In genomic region chr10:79069325-79070090, GRCh38 we compare ENCODE assay signal across 8 cellular contexts. TPM values are rescaled to one million over a fixed set of nuclear protein-coding genes. Genes with fewer than 3 reads are reported as not detected.
DNase-seq lines count a peak whose midpoint lies in the region; ATAC-seq lines count a peak whose summit lies in the region.

No MANE protein-coding gene starts in this region.

- H3K27ac ChIP-seq in HUES64 (ENCODE audit: low read depth, low read length): peak overlapping the region; percentile 87; the same call in 1 of the 2 replicates
- peak overlapping the region; percentile 73 for H3K27ac ChIP-seq in effector memory CD4-positive, alpha-beta T cell (ENCODE audit: insufficient read depth, low read length, poor library complexity, severe bottlenecking)
- H3K27ac ChIP-seq in mesodermal cell (ENCODE audit: low read depth, low read length, severe bottlenecking): peak overlapping the region; percentile 84

- H3K36me3 ChIP-seq in HUES64 (ENCODE audit: insufficient read depth, low read length) (no peaks in the 10 kb centered on the region), mesodermal cell (ENCODE audit: control insufficient read depth, insufficient read depth, low read length) (peaks cover 7% of the 10 kb centered on the region)
- H3K36me3 ChIP-seq in effector memory CD4-positive, alpha-beta T cell (ENCODE audit: control insufficient read depth, insufficient read depth, low read length): no peaks in the 10 kb centered on the region

- ATAC-seq in GM21423 (IDR thresholded peaks at IDR 0.05; ENCODE audit: unreplicated experiment): peak; percentile 4

- H3K4me3 ChIP-seq in HUES64 (ENCODE audit: low read length): peak overlapping the region; percentile 85
- H3K4me3 ChIP-seq in effector memory CD4-positive, alpha-beta T cell (ENCODE audit: insufficient read depth, low read depth, low read length, poor library complexity, severe bottlenecking): peak overlapping the region; percentile 94
- peak overlapping the region; percentile 86 for H3K4me3 ChIP-seq in mesodermal cell (ENCODE audit: extremely low read depth, insufficient read depth, low read length, poor library complexity, severe bottlenecking)

- peak overlapping the region; percentile 85 for H3K9ac ChIP-seq in HUES64 (ENCODE audit: low read depth, low read length)

- WGBS in HUES64: under 1% methylated on average over 58 of the region's 78 CpGs
- 0 to 1% methylated on average over 24 to 35 of the region's 78 CpGs for WGBS in mesodermal cell (ENCODE audit: insufficient coverage in 2 of 2), 2 experiments

- no peaks in the 10 kb centered on the region for H3K9me3 ChIP-seq in HUES64 (ENCODE audit: insufficient read depth, low read depth, low read length)
- H3K9me3 ChIP-seq in effector memory CD4-positive, alpha-beta T cell (ENCODE audit: control insufficient read depth, low read length): no peaks in the 10 kb centered on the region
- H3K9me3 ChIP-seq in mesodermal cell (ENCODE audit: control insufficient read depth, low read length): no peaks in the 10 kb centered on the region

- peak; percentile 77 for DNase-seq in CD1c-positive myeloid dendritic cell (ENCODE audit: extremely low spot score)
- DNase-seq in activated CD4-positive, alpha-beta T cell treated with anti-CD3 and anti-CD28 coated beads, Interleukin-2, amount 50 U/mL, for 4 hours: peak; percentile 46 to 48
- DNase-seq in effector memory CD4-positive, alpha-beta T cell: peak in 1 of 3 donors; percentile 9
- DNase-seq in superior temporal gyrus (ENCODE audit: extremely low spot score): peak; percentile 36
- DNase-seq in iPS-NIHi7 (ENCODE audit: extremely low spot score): no peak

- H3K4me1 ChIP-seq in HUES64 (ENCODE audit: insufficient read depth, low read length) (peaks cover 20% of the 10 kb centered on the region), mesodermal cell (ENCODE audit: control insufficient read depth, insufficient read depth, low read length, poor library complexity, severe bottlenecking) (peaks cover 23% of the 10 kb centered on the region)
- H3K4me1 ChIP-seq in effector memory CD4-positive, alpha-beta T cell (ENCODE audit: control insufficient read depth, insufficient read depth, low read length, poor library complexity, severe bottlenecking): peaks cover 19% of the 10 kb centered on the region

- H3K27me3 ChIP-seq in HUES64 (ENCODE audit: insufficient read depth, low read length): peaks cover 8% of the 10 kb centered on the region
- H3K27me3 ChIP-seq in effector memory CD4-positive, alpha-beta T cell (replicated peaks; ENCODE audit: control insufficient read depth, insufficient read depth, low read length, poor library complexity, severe bottlenecking): no peaks in the 10 kb centered on the region

RNA-seq across cellular contexts. Expression of gene ZMIZ1, which starts 0.7 kb away (rescaled TPM):
- 26.8 TPM for polyA plus RNA-seq in HUES64 (2013, experiment 1 of 2)
- 29.7 TPM for polyA plus RNA-seq in HUES64 (2013, experiment 2 of 2)
- polyA plus RNA-seq in mesodermal cell (2013, experiment 1 of 2): 53.5 TPM
- polyA plus RNA-seq in mesodermal cell (2013, experiment 2 of 2): 52.9 TPM
